ENCODE assay signal across 8 cellular contexts in the genomic region with DNA sequence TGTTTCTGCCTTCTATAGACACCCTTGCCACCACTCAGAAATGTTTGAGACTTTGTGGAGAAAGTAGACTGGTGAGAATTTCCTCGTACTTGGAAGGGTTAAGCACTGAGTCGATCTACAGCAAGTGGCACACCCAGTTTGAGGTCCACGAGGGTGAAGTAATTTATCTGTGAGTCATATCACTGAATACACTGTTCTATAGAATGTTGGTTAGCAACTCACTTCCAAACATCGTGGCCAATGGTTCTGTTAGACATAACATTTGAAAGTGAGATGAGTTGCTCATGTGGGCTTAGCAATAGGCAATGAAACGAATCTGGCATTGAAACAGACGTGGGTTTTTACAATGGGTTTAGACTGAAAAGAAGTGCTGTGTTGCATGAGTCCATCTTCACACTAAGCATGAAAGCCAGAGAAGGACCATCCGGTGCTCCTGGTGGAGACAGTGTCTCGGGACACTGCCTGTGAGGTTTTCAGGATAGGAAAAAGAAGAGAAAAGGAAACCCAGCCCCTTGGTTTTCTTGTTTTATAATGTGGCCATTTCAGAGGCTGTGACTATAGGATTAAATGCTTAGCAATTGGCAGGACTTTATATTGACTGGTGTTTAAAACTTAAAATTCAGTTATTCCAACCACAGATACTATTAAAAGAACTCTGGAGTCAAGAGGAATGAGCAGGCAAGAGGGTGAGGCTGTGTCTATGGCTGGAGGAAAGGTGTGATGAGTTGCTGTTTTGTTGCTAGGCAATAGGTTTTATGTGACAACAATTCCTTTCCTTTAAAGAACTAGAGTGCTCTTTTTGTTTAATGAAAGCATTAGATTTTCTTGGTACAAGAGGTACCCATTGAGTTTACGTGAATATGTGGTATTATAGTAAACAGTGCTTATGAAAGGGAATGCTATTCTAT. TPM values are rescaled to one million over a fixed set of nuclear protein-coding genes. Genes with fewer than 3 reads are reported as not detected.
DNase-seq lines count a peak whose midpoint lies in the region; ATAC-seq and TF ChIP-seq lines count a peak whose summit lies in the region.

No MANE protein-coding gene starts in this region.

- H3K4me2 ChIP-seq in PC-3 (ENCODE audit: low read length) = peak overlapping the region; percentile 89

- POLR2A ChIA-PET in PC-3 (lab: Charles Lee; ENCODE audit: unreplicated experiment) = interaction anchor here (1.1 kb wide), 1 partner anchor 31 kb away, joined by 7 read pairs; a partner anchor contains a TSS

- H3K27ac ChIP-seq in PC-3 (ENCODE audit: low read length) (peak overlapping the region; percentile 99), left ventricle myocardium inferior (replicated peaks) (peak overlapping the region; percentile 39), adrenal gland (no peak overlapping the region)

- CTCF ChIA-PET in PC-3 (lab: Charles Lee) = no interaction called here

- peaks cover 61% of the 10 kb centered on the region for H3K4me1 ChIP-seq in PC-3 (ENCODE audit: insufficient read depth, low read length)
- peaks cover 20% of the 10 kb centered on the region for H3K4me1 ChIP-seq in left ventricle myocardium inferior
- peaks cover 12 to 23% of the 10 kb centered on the region in 2 donors for H3K4me1 ChIP-seq in adrenal gland (replicated peaks in 1 of 2)

- H3F3A ChIP-seq in PC-3 (ENCODE audit: low read length, unreplicated experiment) = no peaks in the 10 kb centered on the region

- TSS peak; percentile 53 for BruUV-seq in PC-3 (replicated peaks; lab: Mats Ljungman, UMichigan)

- H3K36me3 ChIP-seq in PC-3 (ENCODE audit: low read depth, low read length) (no peaks in the 10 kb centered on the region), left ventricle myocardium inferior (no peaks in the 10 kb centered on the region), adrenal gland (replicated peaks in 1 of 2) (no peaks in the 10 kb centered on the region)

- H2AFZ ChIP-seq in PC-3 (ENCODE audit: low read length) = no peak overlapping the region

- no peaks in the 10 kb centered on the region for H4K20me1 ChIP-seq in PC-3 (ENCODE audit: low read length)

- DNase-seq in NCI-H1105 treated with DMSO at 0.1 percent for 48 hours (lab: John Stamatoyannopoulos, UW) (peak; percentile 44), NCI-H1105 (lab: John Stamatoyannopoulos, UW) (no peak), PC-3 (peak; percentile 97), left ventricle myocardium inferior (no peak), adrenal gland (no peak)
- DNase-seq in activated effector memory CD4-positive, alpha-beta T cell treated with Interleukin-2 at 50 U/mL for 16 hours = peak; percentile 43
- DNase-seq in stimulated activated CD4-positive, alpha-beta T cell treated with anti-CD3 and anti-CD28 coated beads, Interleukin-2, amount 100 ng/mL, for 24 hours = peak; percentile 41 to 61

- intact Hi-C loops in PC-3 (cut with micrococcal nuclease) = loop anchor here (1.0 to 10.0 kb wide), 3 partner anchors 31 to 208 kb away; a partner anchor contains a TSS
- intact Hi-C loops in left ventricle myocardium inferior (cut with micrococcal nuclease) = no loop called here
- intact Hi-C loops in adrenal gland (cut with DNase I) = no loop called here

- peak overlapping the region; percentile 96 for H3K9ac ChIP-seq in PC-3 (ENCODE audit: low read length)

- H3K9me3 ChIP-seq in PC-3 (ENCODE audit: low read length) = no peaks in the 10 kb centered on the region
- H3K9me3 ChIP-seq in left ventricle myocardium inferior (replicated peaks) = no peaks in the 10 kb centered on the region
- H3K9me3 ChIP-seq in adrenal gland (replicated peaks in 1 of 3) = no peaks in the 10 kb centered on the region

- H3K79me2 ChIP-seq in PC-3 (ENCODE audit: low read length) = peaks cover 11% of the 10 kb centered on the region

- ATAC-seq in PC-3 = peak; percentile 52
- ATAC-seq in GM19395 (IDR thresholded peaks at IDR 0.05; ENCODE audit: unreplicated experiment) = no peak

- WGBS in adrenal gland, 4 donors = 51 to 64% (median 54%) methylated on average over 9 of the region's 9 CpGs

- no peaks in the 10 kb centered on the region for H3K9me2 ChIP-seq in PC-3 (replicated peaks; ENCODE audit: low read length)

- TF ChIP-seq CTCF in PC-3 (conservative IDR thresholded peaks at IDR 0.05; ENCODE audit: low read depth, low read length) (no peak), left ventricle myocardium inferior (IDR thresholded peaks at IDR 0.05; ENCODE audit: borderline replicate concordance) (no peak), adrenal gland (IDR thresholded peaks at IDR 0.05) (no peak)

- no peak for TF ChIP-seq POLR2A in adrenal gland (IDR thresholded peaks at IDR 0.05)

- no peaks in the 10 kb centered on the region for H3K27me3 ChIP-seq in PC-3 (ENCODE audit: low read length)
- no peaks in the 10 kb centered on the region for H3K27me3 ChIP-seq in left ventricle myocardium inferior (ENCODE audit: low read depth)
- no peaks in the 10 kb centered on the region for H3K27me3 ChIP-seq in adrenal gland

- H3K4me3 ChIP-seq in PC-3 (ENCODE audit: low read length) (peak overlapping the region; percentile 60), left ventricle myocardium inferior (no peak overlapping the region), adrenal gland (no peak overlapping the region)

RNA-seq across cellular contexts. Expression of a gene that starts 31.0 kb away (rescaled TPM):
- 182 and 200 TPM in 2 replicates for total RNA-seq in PC-3 (2014; rRNA removed)
- total RNA-seq in left ventricle myocardium inferior = 242 TPM
- 100 to 1,000 TPM; 215 to 476 (median 409) TPM for total RNA-seq in adrenal gland
- 100 to 1,000 TPM in 2 of 3 donors, 10 to 100 TPM in 1; 80.3 to 355 (median 132) TPM for polyA plus RNA-seq in adrenal gland

Comparison
In these comparisons a context has a peak if more than half of its experiments do, and no peak if none do; other contexts are left out.
1. DNase-seq: peak in NCI-H1105 treated with DMSO at 0.1 percent for 48 hours (single experiment), PC-3 (single experiment), activated effector memory CD4-positive, alpha-beta T cell treated with Interleukin-2 at 50 U/mL for 16 hours (single experiment) and stimulated activated CD4-positive, alpha-beta T cell treated with anti-CD3 and anti-CD28 coated beads, Interleukin-2, amount 100 ng/mL, for 24 hours (2 of 2); none in NCI-H1105 (single experiment), left ventricle myocardium inferior (single experiment) and adrenal gland (0 of 7).
2. H3K27ac ChIP-seq: peak in PC-3 (single experiment) and left ventricle myocardium inferior (single experiment); none in adrenal gland (0 of 5).